ENCODE assay signal across 9 cellular contexts in the genomic region with DNA sequence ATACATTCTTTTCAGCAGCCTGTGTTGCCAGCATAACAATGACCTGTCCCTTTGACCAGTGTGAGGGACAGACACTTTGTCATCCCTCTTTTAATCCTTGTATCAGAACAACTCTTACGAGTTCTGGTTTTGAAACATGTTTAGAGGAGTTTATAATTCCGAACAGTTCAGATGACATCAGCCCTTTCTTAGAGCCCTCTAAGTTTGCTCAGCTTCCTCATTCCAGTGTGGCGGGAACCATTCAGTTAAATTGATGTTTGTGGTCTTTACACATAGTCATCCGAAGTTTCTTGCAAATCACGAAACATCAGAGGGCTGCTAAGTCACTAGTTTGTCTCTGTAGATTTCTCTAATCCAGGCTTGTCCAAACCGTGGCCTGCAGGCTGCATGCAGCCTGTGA.
DNase-seq lines count a peak whose midpoint lies in the region; TF ChIP-seq lines count a peak whose summit lies in the region.
"Had no signal": no experiment of that assay in that cellular context is flagged by ENCODE, and none has a peak within 500 bp of the region (broad histone marks: within the 10 kb centered on the region; RNA-seq: fewer than 3 reads in every experiment).

No MANE protein-coding gene starts in this region.

- TF ChIP-seq POLR2A in lower leg skin (IDR thresholded peaks at IDR 0.05), result no peak

- H3K27me3 Mint-ChIP-seq in brain (no peaks in the 10 kb centered on the region), mesothelial cell of epicardium (ENCODE audit: low read depth) (no peaks in the 10 kb centered on the region)
- no peaks in the 10 kb centered on the region for H3K27me3 Mint-ChIP-seq in T-helper 2 cell treated with Interferon-gamma antibody and Interleukin-4, amounts not matched to agents 5 μg/mL and 100 μg/mL, for 36 hours (ENCODE audit: low read depth)
- H3K27me3 Mint-ChIP-seq: IgD-negative memory B cell had no signal

- H3K27ac Mint-ChIP-seq in brain (peak overlapping the region in 4 of 5 experiments; percentile 26 to 88 (median 58)), mesothelial cell of epicardium (peak overlapping the region; percentile 96)
- no peak overlapping the region for H3K27ac Mint-ChIP-seq in T-helper 2 cell treated with Interferon-gamma antibody and Interleukin-4, amounts not matched to agents 5 μg/mL and 100 μg/mL, for 36 hours

- intact Hi-C loops in lower leg skin (cut with DNase I; ENCODE audit: low total_unique reads), result no loop called here

- peaks cover 72% of the 10 kb centered on the region for H3K4me1 Mint-ChIP-seq in brain
- peaks cover 43% of the 10 kb centered on the region for H3K4me1 Mint-ChIP-seq in mesothelial cell of epicardium
- peaks cover 38% of the 10 kb centered on the region for H3K4me1 Mint-ChIP-seq in T-helper 2 cell treated with Interferon-gamma antibody and Interleukin-4, amounts not matched to agents 5 μg/mL and 100 μg/mL, for 36 hours (ENCODE audit: low read depth)

- H3K36me3 Mint-ChIP-seq in brain (no peaks in the 10 kb centered on the region), mesothelial cell of epicardium (peaks cover 2% of the 10 kb centered on the region)
- H3K36me3 Mint-ChIP-seq in T-helper 2 cell treated with Interferon-gamma antibody and Interleukin-4, amounts not matched to agents 5 μg/mL and 100 μg/mL, for 36 hours (ENCODE audit: low read depth), result peaks cover 4% of the 10 kb centered on the region

- H3K4me3 Mint-ChIP-seq in brain (peak overlapping the region in 1 of 5 experiments; percentile 15), mesothelial cell of epicardium (peak overlapping the region; percentile 7)
- H3K4me3 Mint-ChIP-seq in T-helper 2 cell treated with Interferon-gamma antibody and Interleukin-4, amounts not matched to agents 5 μg/mL and 100 μg/mL, for 36 hours, result no peak overlapping the region

- DNase-seq in AG20443 (ENCODE audit: low spot score) (peak; percentile 65), HT1080 (ENCODE audit: low read depth) (peak; percentile 45), mesothelial cell of epicardium (ENCODE audit: low spot score in 2 of 2, unreplicated experiment in 2 of 2) (no peak), iPS-NIHi11 (ENCODE audit: low spot score) (no peak), lower leg skin (ENCODE audit: low spot score in 2 of 2) (no peak), ecto neural progenitor cell (ENCODE audit: low spot score) (no peak)
- no peak for DNase-seq in T-helper 2 cell treated with Interferon-gamma antibody and Interleukin-4, amounts not matched to agents 5 μg/mL and 100 μg/mL, for 36 hours (ENCODE audit: low spot score)

- 45 to 49% methylated on average over 6 of the region's 6 CpGs for WGBS in lower leg skin, 2 donors

- TF ChIP-seq CTCF in brain (conservative IDR thresholded peaks at IDR 0.05) (no peak), mesothelial cell of epicardium (IDR thresholded peaks at IDR 0.05; ENCODE audit: unreplicated experiment) (no peak), lower leg skin (IDR thresholded peaks at IDR 0.05) (no peak)

- H3K9me3 Mint-ChIP-seq in brain (no peaks in the 10 kb centered on the region), mesothelial cell of epicardium (no peaks in the 10 kb centered on the region)
- H3K9me3 Mint-ChIP-seq in T-helper 2 cell treated with Interferon-gamma antibody and Interleukin-4, amounts not matched to agents 5 μg/mL and 100 μg/mL, for 36 hours, result no peaks in the 10 kb centered on the region
- H3K9me3 Mint-ChIP-seq: IgD-negative memory B cell had no signal

- H3K4me3 ChIP-seq in lower leg skin (ENCODE audit: low read depth, poor library complexity, severe bottlenecking), result no peak overlapping the region

Comparison
In these comparisons a context has a peak if more than half of its experiments do, and no peak if none do; other contexts are left out.
1. DNase-seq: peak in AG20443 (single experiment) and HT1080 (single experiment); none in mesothelial cell of epicardium (0 of 2), iPS-NIHi11 (single experiment), lower leg skin (0 of 2), ecto neural progenitor cell (single experiment) and T-helper 2 cell treated with Interferon-gamma antibody and Interleukin-4, amounts not matched to agents 5 μg/mL and 100 μg/mL, for 36 hours (single experiment).